In the genomic region with DNA sequence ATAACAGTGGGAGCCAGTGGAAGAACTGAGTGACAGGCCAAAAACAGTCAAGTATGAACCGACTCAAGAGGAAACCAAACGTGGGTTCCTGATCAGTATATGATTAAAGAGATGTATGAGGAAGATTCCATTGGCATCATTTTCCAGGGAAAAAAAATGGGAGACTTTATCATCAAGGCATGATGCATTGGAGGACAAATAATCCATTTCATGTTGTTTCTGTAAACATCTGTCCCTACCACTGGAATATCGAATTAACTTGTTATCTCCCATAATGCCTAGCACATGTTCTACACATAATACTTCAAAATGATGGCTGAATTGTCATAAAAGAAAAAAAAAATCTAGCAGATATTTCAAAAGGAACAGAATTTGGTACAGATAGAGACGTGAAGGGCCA, we compare ENCODE assay signal across 26 cellular contexts. TPM values are rescaled to one million over a fixed set of nuclear protein-coding genes. Genes with fewer than 3 reads are reported as not detected.
A peak's percentile ranks its signal among the peaks of the same experiment; 100 is the strongest.
DNase-seq lines count a peak whose midpoint lies in the region; ATAC-seq and TF ChIP-seq lines count a peak whose summit lies in the region.
"Had no signal": no experiment of that assay in that cellular context is flagged by ENCODE, and none has a peak within 500 bp of the region (broad histone marks: within the 10 kb centered on the region; RNA-seq: fewer than 3 reads in every experiment).

No MANE protein-coding gene starts in this region.

- CTCF ChIA-PET in activated naive CD4-positive, alpha-beta T cell treated with anti-CD3 and anti-CD28 coated beads, Interleukin-2, amount 10 ng/mL, durations not matched to agents 7 days and 5 days (lab: Charles Lee) = no interaction called here
- CTCF ChIA-PET in CD8-positive, alpha-beta memory T cell (lab: Charles Lee) = no interaction called here

- H3K4me3 Mint-ChIP-seq in activated naive CD4-positive, alpha-beta T cell treated with anti-CD3 and anti-CD28 coated beads, Interleukin-2, amount 50 U/mL, for 24 hours = peak overlapping the region; percentile 0
- H3K4me3 Mint-ChIP-seq in activated naive CD4-positive, alpha-beta T cell treated with anti-CD3 and anti-CD28 coated beads, Interleukin-2, amount 10 ng/mL, durations not matched to agents 7 days and 5 days = no peak overlapping the region
- peak overlapping the region in 1 of 7 donors; percentile 32 for H3K4me3 Mint-ChIP-seq in CD8-positive, alpha-beta memory T cell
- no peak overlapping the region for H3K4me3 Mint-ChIP-seq in activated naive CD8-positive, alpha-beta T cell treated with anti-CD3 and anti-CD28 coated beads, Interleukin-2, amount 50 U/mL, for 24 hours
- no peak overlapping the region for H3K4me3 Mint-ChIP-seq in natural killer cell treated with Interleukin-12 subunit alpha and Interleukin-12 subunit beta and Interleukin-15 and Interleukin-18, amount 100 ng/mL, for 72 hours
- H3K4me3 Mint-ChIP-seq: neural crest cell; stimulated activated memory B cell treated with anti-CD40 and anti-IgM and Interleukin-4, amounts not matched to agents 10 μg/mL and 1 μg/mL and 100 μg/mL, for 72 hours had no signal

- H3K9me3 ChIP-seq in CD8-positive, alpha-beta memory T cell (ENCODE audit: low read length) = no peaks in the 10 kb centered on the region
- H3K9me3 ChIP-seq in tibial nerve = no peaks in the 10 kb centered on the region
- H3K9me3 ChIP-seq: HAP-1, lower lobe of right lung, pancreas, right lobe of liver, testis, uterus had no signal

- H3K27ac Mint-ChIP-seq in activated naive CD4-positive, alpha-beta T cell treated with anti-CD3 and anti-CD28 coated beads, Interleukin-2, amount 50 U/mL, for 24 hours = peak overlapping the region; percentile 48
- H3K27ac Mint-ChIP-seq in activated naive CD4-positive, alpha-beta T cell treated with anti-CD3 and anti-CD28 coated beads, Interleukin-2, amount 10 ng/mL, durations not matched to agents 7 days and 5 days = no peak overlapping the region
- H3K27ac Mint-ChIP-seq in CD8-positive, alpha-beta memory T cell = peak overlapping the region; percentile 36 to 94 (median 84)
- peak overlapping the region; percentile 8 for H3K27ac Mint-ChIP-seq in activated naive CD8-positive, alpha-beta T cell treated with anti-CD3 and anti-CD28 coated beads, Interleukin-2, amount 50 U/mL, for 24 hours
- peak overlapping the region; percentile 56 to 95 for H3K27ac Mint-ChIP-seq in natural killer cell treated with Interleukin-12 subunit alpha and Interleukin-12 subunit beta and Interleukin-15 and Interleukin-18, amount 100 ng/mL, for 72 hours
- H3K27ac Mint-ChIP-seq: stimulated activated memory B cell treated with anti-CD40 and anti-IgM and Interleukin-4, amounts not matched to agents 10 μg/mL and 1 μg/mL and 100 μg/mL, for 72 hours had no signal

- H3K4me3 ChIP-seq in CD8-positive, alpha-beta memory T cell (ENCODE audit: low read length) = no peak overlapping the region
- H3K4me3 ChIP-seq in tibial nerve = no peak overlapping the region
- H3K4me3 ChIP-seq: HAP-1, lower lobe of right lung, pancreas, right lobe of liver, testis, uterus had no signal

- no peaks in the 10 kb centered on the region for H3K9me3 Mint-ChIP-seq in activated naive CD4-positive, alpha-beta T cell treated with anti-CD3 and anti-CD28 coated beads, Interleukin-2, amount 50 U/mL, for 24 hours
- H3K9me3 Mint-ChIP-seq in activated naive CD4-positive, alpha-beta T cell treated with anti-CD3 and anti-CD28 coated beads, Interleukin-2, amount 10 ng/mL, durations not matched to agents 7 days and 5 days = no peaks in the 10 kb centered on the region
- no peaks in the 10 kb centered on the region for H3K9me3 Mint-ChIP-seq in CD8-positive, alpha-beta memory T cell
- no peaks in the 10 kb centered on the region for H3K9me3 Mint-ChIP-seq in activated naive CD8-positive, alpha-beta T cell treated with anti-CD3 and anti-CD28 coated beads, Interleukin-2, amount 50 U/mL, for 24 hours
- H3K9me3 Mint-ChIP-seq in natural killer cell treated with Interleukin-12 subunit alpha and Interleukin-12 subunit beta and Interleukin-15 and Interleukin-18, amount 100 ng/mL, for 72 hours = no peaks in the 10 kb centered on the region
- H3K9me3 Mint-ChIP-seq: neural crest cell; stimulated activated memory B cell treated with anti-CD40 and anti-IgM and Interleukin-4, amounts not matched to agents 10 μg/mL and 1 μg/mL and 100 μg/mL, for 72 hours had no signal

- H3K27me3 Mint-ChIP-seq in activated naive CD4-positive, alpha-beta T cell treated with anti-CD3 and anti-CD28 coated beads, Interleukin-2, amount 50 U/mL, for 24 hours = no peaks in the 10 kb centered on the region
- H3K27me3 Mint-ChIP-seq in activated naive CD4-positive, alpha-beta T cell treated with anti-CD3 and anti-CD28 coated beads, Interleukin-2, amount 10 ng/mL, durations not matched to agents 7 days and 5 days = no peaks in the 10 kb centered on the region
- no peaks in the 10 kb centered on the region for H3K27me3 Mint-ChIP-seq in CD8-positive, alpha-beta memory T cell
- H3K27me3 Mint-ChIP-seq in activated naive CD8-positive, alpha-beta T cell treated with anti-CD3 and anti-CD28 coated beads, Interleukin-2, amount 50 U/mL, for 24 hours = no peaks in the 10 kb centered on the region
- H3K27me3 Mint-ChIP-seq in natural killer cell treated with Interleukin-12 subunit alpha and Interleukin-12 subunit beta and Interleukin-15 and Interleukin-18, amount 100 ng/mL, for 72 hours = no peaks in the 10 kb centered on the region
- H3K27me3 Mint-ChIP-seq: stimulated activated memory B cell treated with anti-CD40 and anti-IgM and Interleukin-4, amounts not matched to agents 10 μg/mL and 1 μg/mL and 100 μg/mL, for 72 hours had no signal

- ATAC-seq in activated naive CD8-positive, alpha-beta T cell treated with anti-CD3 and anti-CD28 coated beads, Interleukin-2, amount 50 U/mL, for 24 hours = no peak
- no peak for ATAC-seq in natural killer cell treated with Interleukin-12 subunit alpha and Interleukin-12 subunit beta and Interleukin-15 and Interleukin-18, amount 100 ng/mL, for 72 hours
- ATAC-seq: lower lobe of right lung; pancreas; stimulated activated memory B cell treated with anti-CD40 and anti-IgM and Interleukin-4, amounts not matched to agents 10 μg/mL and 1 μg/mL and 100 μg/mL, for 72 hours had no signal

- no peak overlapping the region for H3K27ac ChIP-seq in CD8-positive, alpha-beta memory T cell (ENCODE audit: low read depth, low read length)
- peak overlapping the region in 2 of 4 donors; percentile 75 to 77 for H3K27ac ChIP-seq in tibial nerve
- H3K27ac ChIP-seq: C4-2B, KMS-11, lower lobe of right lung, pancreas, right lobe of liver had no signal

- peaks cover 77% of the 10 kb centered on the region for H3K4me1 ChIP-seq in CD8-positive, alpha-beta memory T cell (ENCODE audit: insufficient read depth, low read length)
- H3K4me1 ChIP-seq in tibial nerve = peaks cover 0 to 86% (median 55%) of the 10 kb centered on the region in 4 donors

- TF ChIP-seq CTCF in tibial nerve (IDR thresholded peaks at IDR 0.05) = no peak

- DNase-seq in activated naive CD4-positive, alpha-beta T cell treated with anti-CD3 and anti-CD28 coated beads, Interleukin-2, amount 10 ng/mL, durations not matched to agents 7 days and 5 days = no peak
- DNase-seq in CD8-positive, alpha-beta memory T cell = no peak
- no peak for DNase-seq in activated naive CD8-positive, alpha-beta T cell treated with anti-CD3 and anti-CD28 coated beads, Interleukin-2, amount 50 U/mL, for 24 hours
- no peak for DNase-seq in natural killer cell treated with Interleukin-12 subunit alpha and Interleukin-12 subunit beta and Interleukin-15 and Interleukin-18, amount 100 ng/mL, for 72 hours (ENCODE audit: low spot score)
- DNase-seq in HuH-7.5 (ENCODE audit: low spot score) (no peak), tibial nerve (ENCODE audit: low spot score in 2 of 2) (no peak), NCI-H2107 treated with DMSO at 0.1 percent for 48 hours (lab: John Stamatoyannopoulos, UW; ENCODE audit: unreplicated experiment) (no peak)
- DNase-seq: activated CD4-positive, CD25-positive, alpha-beta regulatory T cell; activated CD8-positive, alpha-beta memory T cell treated with anti-CD3 and anti-CD28 coated beads for 24 hours; kidney; lower lobe of right lung; NCI-H1417 treated with DMSO at 0.1 percent for 48 hours; NCI-H748 treated with DMSO at 0.1 percent for 48 hours; pancreas; right lobe of liver; SIG-M5; stimulated activated CD4-positive, alpha-beta T cell treated with anti-CD3 and anti-CD28 coated beads, Interleukin-4, amount 100 ng/mL, for 24 hours; testis; uterus had no signal

- TF ChIP-seq EP300 in tibial nerve (IDR thresholded peaks at IDR 0.05) = no peak

- no peak for TF ChIP-seq POLR2A in tibial nerve (IDR thresholded peaks at IDR 0.05)

- no peaks in the 10 kb centered on the region for H3K36me3 ChIP-seq in CD8-positive, alpha-beta memory T cell (ENCODE audit: insufficient read depth, low read length)
- H3K36me3 ChIP-seq in tibial nerve = no peaks in the 10 kb centered on the region
- H3K36me3 ChIP-seq: lower lobe of right lung, pancreas, right lobe of liver, uterus had no signal

- 68 to 76% methylated on average over 4 of the region's 4 CpGs for WGBS in tibial nerve, 2 donors

- peaks cover 6% of the 10 kb centered on the region for H3K36me3 Mint-ChIP-seq in activated naive CD4-positive, alpha-beta T cell treated with anti-CD3 and anti-CD28 coated beads, Interleukin-2, amount 50 U/mL, for 24 hours
- H3K36me3 Mint-ChIP-seq in activated naive CD4-positive, alpha-beta T cell treated with anti-CD3 and anti-CD28 coated beads, Interleukin-2, amount 10 ng/mL, durations not matched to agents 7 days and 5 days = peaks cover 22% of the 10 kb centered on the region
- H3K36me3 Mint-ChIP-seq in CD8-positive, alpha-beta memory T cell = peaks cover 0 to 13% (median 4%) of the 10 kb centered on the region in 3 donors
- peaks cover 10% of the 10 kb centered on the region for H3K36me3 Mint-ChIP-seq in activated naive CD8-positive, alpha-beta T cell treated with anti-CD3 and anti-CD28 coated beads, Interleukin-2, amount 50 U/mL, for 24 hours (ENCODE audit: low read depth)
- H3K36me3 Mint-ChIP-seq in natural killer cell treated with Interleukin-12 subunit alpha and Interleukin-12 subunit beta and Interleukin-15 and Interleukin-18, amount 100 ng/mL, for 72 hours = peaks cover 4% of the 10 kb centered on the region

- POLR2A ChIA-PET in CD8-positive, alpha-beta memory T cell (lab: Charles Lee) = no interaction called here

- H3K27me3 ChIP-seq in CD8-positive, alpha-beta memory T cell (ENCODE audit: insufficient read depth, low read length, poor library complexity, severe bottlenecking) = no peaks in the 10 kb centered on the region
- no peaks in the 10 kb centered on the region for H3K27me3 ChIP-seq in tibial nerve
- H3K27me3 ChIP-seq: pancreas, right lobe of liver, testis, uterus had no signal

- H3K4me1 Mint-ChIP-seq in activated naive CD4-positive, alpha-beta T cell treated with anti-CD3 and anti-CD28 coated beads, Interleukin-2, amount 50 U/mL, for 24 hours = peaks cover 94% of the 10 kb centered on the region
- peaks cover 63% of the 10 kb centered on the region for H3K4me1 Mint-ChIP-seq in activated naive CD4-positive, alpha-beta T cell treated with anti-CD3 and anti-CD28 coated beads, Interleukin-2, amount 10 ng/mL, durations not matched to agents 7 days and 5 days
- peaks cover 88 to 96% (median 94%) of the 10 kb centered on the region in 3 donors for H3K4me1 Mint-ChIP-seq in CD8-positive, alpha-beta memory T cell
- peaks cover 81% of the 10 kb centered on the region for H3K4me1 Mint-ChIP-seq in activated naive CD8-positive, alpha-beta T cell treated with anti-CD3 and anti-CD28 coated beads, Interleukin-2, amount 50 U/mL, for 24 hours
- peaks cover 61 to 69% of the 10 kb centered on the region in 2 donors for H3K4me1 Mint-ChIP-seq in natural killer cell treated with Interleukin-12 subunit alpha and Interleukin-12 subunit beta and Interleukin-15 and Interleukin-18, amount 100 ng/mL, for 72 hours (ENCODE audit: low read depth in 2 of 2)

RNA-seq across cellular contexts. Expression of a gene that starts 13.3 kb away (rescaled TPM):
- 10 to 100 TPM; 48.0 to 48.3 TPM for total RNA-seq in CD8-positive, alpha-beta memory T cell
- 35.7 TPM for polyA plus RNA-seq in CD8-positive, alpha-beta memory T cell
- total RNA-seq in natural killer cell treated with Interleukin-12 subunit alpha and Interleukin-12 subunit beta and Interleukin-15 and Interleukin-18, amount 100 ng/mL, for 72 hours = 10 to 100 TPM; 57.9 to 69.9 TPM
- total RNA-seq in tibial nerve = 10 to 100 TPM; 42.7 to 68.1 (median 64.5) TPM

RNA-seq across cellular contexts. Expression of a gene that starts 58.9 kb away (rescaled TPM):
- total RNA-seq in CD8-positive, alpha-beta memory T cell = 1 to 10 TPM; 1.4 to 2.0 TPM
- polyA plus RNA-seq in CD8-positive, alpha-beta memory T cell = 0.24 TPM
- total RNA-seq in natural killer cell treated with Interleukin-12 subunit alpha and Interleukin-12 subunit beta and Interleukin-15 and Interleukin-18, amount 100 ng/mL, for 72 hours = 1 to 10 TPM in 1 of 2 donors, under 1 TPM in 1; 0.98 to 8.8 TPM
- total RNA-seq in tibial nerve = 1 to 10 TPM in 2 of 4 donors, under 1 TPM in 1, not detected in 1; 0.30 to 3.1 (median 2.2) TPM
- total RNA-seq: glomerular endothelial cell had no signal
